ENCODE assay signal across 13 cellular contexts in the genomic region with DNA sequence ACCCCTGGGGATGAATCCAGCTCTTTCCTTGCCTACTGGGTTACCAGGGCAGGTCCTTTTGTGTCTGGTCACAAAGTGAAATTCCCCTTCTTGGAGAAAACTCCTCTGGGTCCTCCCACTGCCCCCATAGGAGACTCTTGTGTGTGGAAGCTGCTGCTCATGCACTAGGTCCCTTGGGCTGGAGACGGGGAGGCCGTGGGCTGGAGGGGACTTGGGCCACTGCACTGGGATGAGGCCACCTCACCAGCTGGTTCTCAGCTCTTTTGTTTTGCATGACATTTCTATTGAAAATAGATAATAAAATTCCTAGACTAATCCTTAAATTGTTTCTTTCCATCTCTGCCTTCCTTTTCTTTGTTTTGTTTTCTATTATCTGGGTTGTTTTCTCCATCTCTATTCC.
A peak's percentile ranks its signal among the peaks of the same experiment; 100 is the strongest.
DNase-seq lines count a peak whose midpoint lies in the region; ATAC-seq and TF ChIP-seq lines count a peak whose summit lies in the region.
"Had no signal": no experiment of that assay in that cellular context is flagged by ENCODE, and none has a peak within 500 bp of the region (broad histone marks: within the 10 kb centered on the region; RNA-seq: fewer than 3 reads in every experiment).

No MANE protein-coding gene starts in this region.

- no peaks in the 10 kb centered on the region for H3K79me2 ChIP-seq in GM23338 (replicated peaks; ENCODE audit: insufficient read depth)

- POLR2A ChIA-PET in CD4-positive, alpha-beta T cell (lab: Charles Lee): no interaction called here

- H3K9me3 ChIP-seq in CD4-positive, alpha-beta T cell (ENCODE audit: control insufficient read depth, low read length): no peaks in the 10 kb centered on the region

- H3K9me2 ChIP-seq in GM23338 (ENCODE audit: insufficient read depth): no peaks in the 10 kb centered on the region

- H3K4me3 Mint-ChIP-seq in activated CD8-positive, alpha-beta memory T cell treated with anti-CD3 and anti-CD28 coated beads, Interleukin-2, amount 10 ng/mL, durations not matched to agents 7 days and 5 days: no peak overlapping the region
- no peak overlapping the region for H3K4me3 Mint-ChIP-seq in CD4-positive, alpha-beta T cell
- H3K4me3 Mint-ChIP-seq in glutamatergic neuron (ENCODE audit: unreplicated experiment) (no peak overlapping the region), osteocyte (ENCODE audit: unreplicated experiment) (no peak overlapping the region), GM23338 (no peak overlapping the region)
- H3K4me3 Mint-ChIP-seq: CD14-positive monocyte, IgD-negative memory B cell had no signal

- H3K36me3 Mint-ChIP-seq in activated CD8-positive, alpha-beta memory T cell treated with anti-CD3 and anti-CD28 coated beads, Interleukin-2, amount 10 ng/mL, durations not matched to agents 7 days and 5 days: no peaks in the 10 kb centered on the region
- H3K36me3 Mint-ChIP-seq in CD4-positive, alpha-beta T cell (ENCODE audit: low read depth): no peaks in the 10 kb centered on the region
- no peaks in the 10 kb centered on the region for H3K36me3 Mint-ChIP-seq in glutamatergic neuron (ENCODE audit: unreplicated experiment)
- H3K36me3 Mint-ChIP-seq in osteocyte (ENCODE audit: unreplicated experiment): no peaks in the 10 kb centered on the region
- H3K36me3 Mint-ChIP-seq in GM23338 (ENCODE audit: low read depth): no peaks in the 10 kb centered on the region; the same call in 2 of the 3 replicates
- H3K36me3 Mint-ChIP-seq: CD14-positive monocyte had no signal

- H3K27me3 Mint-ChIP-seq in activated CD8-positive, alpha-beta memory T cell treated with anti-CD3 and anti-CD28 coated beads, Interleukin-2, amount 10 ng/mL, durations not matched to agents 7 days and 5 days: peaks cover 13% of the 10 kb centered on the region
- no peaks in the 10 kb centered on the region for H3K27me3 Mint-ChIP-seq in CD4-positive, alpha-beta T cell
- H3K27me3 Mint-ChIP-seq in glutamatergic neuron (ENCODE audit: unreplicated experiment) (no peaks in the 10 kb centered on the region), osteocyte (ENCODE audit: unreplicated experiment) (peaks cover 31% of the 10 kb centered on the region), GM23338 (ENCODE audit: insufficient read depth, low read depth, poor library complexity) (no peaks in the 10 kb centered on the region)

- H3K27me3 ChIP-seq in CD4-positive, alpha-beta T cell (ENCODE audit: control insufficient read depth, insufficient read depth, low read length): no peaks in the 10 kb centered on the region
- H3K27me3 ChIP-seq in GM23338 (ENCODE audit: insufficient read depth): no peaks in the 10 kb centered on the region

- H3K4me2 ChIP-seq in GM23338: no peak overlapping the region

- peak; percentile 32 for DNase-seq in activated CD8-positive, alpha-beta memory T cell treated with anti-CD3 and anti-CD28 coated beads, Interleukin-2, amount 10 ng/mL, durations not matched to agents 7 days and 5 days
- DNase-seq in activated CD8-positive, alpha-beta memory T cell treated with anti-CD3 and anti-CD28 coated beads, Interleukin-2, amount 50 U/mL, for 48 hours: no peak
- DNase-seq in CD4-positive, alpha-beta T cell: no peak
- peak; percentile 5 for DNase-seq in glutamatergic neuron
- DNase-seq in osteocyte (ENCODE audit: extremely low spot score, unreplicated experiment): peak; percentile 59
- DNase-seq in COLO829 (ENCODE audit: low spot score): no peak
- DNase-seq in GM23338 (ENCODE audit: low spot score): no peak
- no peak for DNase-seq in GM13977 (ENCODE audit: low spot score)
- DNase-seq: Calu3, DMS 273 treated with DMSO at 0.1 percent for 48 hours had no signal

- no peak for TF ChIP-seq CTCF in CD4-positive, alpha-beta T cell (IDR thresholded peaks at IDR 0.05)
- TF ChIP-seq CTCF in glutamatergic neuron (IDR thresholded peaks at IDR 0.05; ENCODE audit: partially characterized antibody, unreplicated experiment) (no peak), osteocyte (IDR thresholded peaks at IDR 0.05) (no peak), GM23338 (conservative IDR thresholded peaks at IDR 0.05; ENCODE audit: low read depth in 2 of 2) (no peak), GM13977 (IDR thresholded peaks at IDR 0.05; ENCODE audit: extremely low read depth, insufficient read depth, missing control alignments) (no peak)

- no peaks in the 10 kb centered on the region for H3K4me1 ChIP-seq in GM23338 (ENCODE audit: insufficient read depth)

- H4K20me1 ChIP-seq in GM23338 (replicated peaks; ENCODE audit: insufficient read depth): no peaks in the 10 kb centered on the region

- H3K36me3 ChIP-seq in GM23338 (ENCODE audit: insufficient read depth): no peaks in the 10 kb centered on the region

- H3K4me3 ChIP-seq in GM23338: no peak overlapping the region

- no peak for ATAC-seq in activated CD8-positive, alpha-beta memory T cell treated with anti-CD3 and anti-CD28 coated beads, Interleukin-2, amount 10 ng/mL, durations not matched to agents 7 days and 5 days
- no peak for ATAC-seq in CD4-positive, alpha-beta T cell (ENCODE audit: poor library complexity)
- ATAC-seq in GM23338: no peak

- CTCF ChIA-PET in activated CD8-positive, alpha-beta memory T cell treated with anti-CD3 and anti-CD28 coated beads, Interleukin-2, amount 10 ng/mL, durations not matched to agents 7 days and 5 days (lab: Charles Lee): no interaction called here
- CTCF ChIA-PET in CD4-positive, alpha-beta T cell (lab: Charles Lee): no interaction called here

- H3K27ac Mint-ChIP-seq in activated CD8-positive, alpha-beta memory T cell treated with anti-CD3 and anti-CD28 coated beads, Interleukin-2, amount 10 ng/mL, durations not matched to agents 7 days and 5 days: no peak overlapping the region
- H3K27ac Mint-ChIP-seq in CD4-positive, alpha-beta T cell: peak overlapping the region; percentile 72
- H3K27ac Mint-ChIP-seq in glutamatergic neuron (ENCODE audit: unreplicated experiment) (no peak overlapping the region), osteocyte (ENCODE audit: unreplicated experiment) (no peak overlapping the region), GM23338 (no peak overlapping the region)
- H3K27ac Mint-ChIP-seq: CD14-positive monocyte, IgD-negative memory B cell had no signal

- no peaks in the 10 kb centered on the region for H3F3A ChIP-seq in GM23338 (replicated peaks; ENCODE audit: low read depth)

- in situ Hi-C loops in GM13977 (cut with MboI; ENCODE audit: low pct_unique_long_range_greater_than_20kb, low sequenced_read_pairs, unreplicated experiment): no loop called here

- no peak overlapping the region for H3K27ac ChIP-seq in CD4-positive, alpha-beta T cell (ENCODE audit: low read depth, low read length)
- H3K27ac ChIP-seq in GM23338 (ENCODE audit: low read depth): no peak overlapping the region
- H3K27ac ChIP-seq: 22Rv1 had no signal

- no peak overlapping the region for H2AFZ ChIP-seq in GM23338

- H3K9me3 Mint-ChIP-seq in activated CD8-positive, alpha-beta memory T cell treated with anti-CD3 and anti-CD28 coated beads, Interleukin-2, amount 10 ng/mL, durations not matched to agents 7 days and 5 days (ENCODE audit: low read depth): no peaks in the 10 kb centered on the region
- H3K9me3 Mint-ChIP-seq in CD4-positive, alpha-beta T cell: no peaks in the 10 kb centered on the region
- H3K9me3 Mint-ChIP-seq in glutamatergic neuron (ENCODE audit: unreplicated experiment): peaks cover 3% of the 10 kb centered on the region
- peaks cover 3% of the 10 kb centered on the region for H3K9me3 Mint-ChIP-seq in osteocyte (ENCODE audit: unreplicated experiment)
- peaks cover 8% of the 10 kb centered on the region; the same call in 2 of the 3 replicates for H3K9me3 Mint-ChIP-seq in GM23338
- H3K9me3 Mint-ChIP-seq: IgD-negative memory B cell had no signal

- intact Hi-C loops in CD4-positive, alpha-beta T cell (cut with DNase I, micrococcal nuclease): no loop called here

- peaks cover 10% of the 10 kb centered on the region for H3K4me1 Mint-ChIP-seq in activated CD8-positive, alpha-beta memory T cell treated with anti-CD3 and anti-CD28 coated beads, Interleukin-2, amount 10 ng/mL, durations not matched to agents 7 days and 5 days
- H3K4me1 Mint-ChIP-seq in CD4-positive, alpha-beta T cell (ENCODE audit: low read depth): peaks cover 33% of the 10 kb centered on the region
- no peaks in the 10 kb centered on the region for H3K4me1 Mint-ChIP-seq in glutamatergic neuron (ENCODE audit: low read depth, unreplicated experiment)
- no peaks in the 10 kb centered on the region for H3K4me1 Mint-ChIP-seq in osteocyte (ENCODE audit: unreplicated experiment)
- H3K4me1 Mint-ChIP-seq in GM23338: peaks cover 4% of the 10 kb centered on the region; the same call in 2 of the 3 replicates
- H3K4me1 Mint-ChIP-seq: CD14-positive monocyte had no signal

TF ChIP-seq in GM23338, 12 proteins besides CTCF, POLR2A, EP300 and RAD21 (continues in another document):
- TF ChIP-seq, protein P1, sequence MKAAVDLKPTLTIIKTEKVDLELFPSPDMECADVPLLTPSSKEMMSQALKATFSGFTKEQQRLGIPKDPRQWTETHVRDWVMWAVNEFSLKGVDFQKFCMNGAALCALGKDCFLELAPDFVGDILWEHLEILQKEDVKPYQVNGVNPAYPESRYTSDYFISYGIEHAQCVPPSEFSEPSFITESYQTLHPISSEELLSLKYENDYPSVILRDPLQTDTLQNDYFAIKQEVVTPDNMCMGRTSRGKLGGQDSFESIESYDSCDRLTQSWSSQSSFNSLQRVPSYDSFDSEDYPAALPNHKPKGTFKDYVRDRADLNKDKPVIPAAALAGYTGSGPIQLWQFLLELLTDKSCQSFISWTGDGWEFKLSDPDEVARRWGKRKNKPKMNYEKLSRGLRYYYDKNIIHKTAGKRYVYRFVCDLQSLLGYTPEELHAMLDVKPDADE (IDR thresholded peaks at IDR 0.05): no peak
- TF ChIP-seq ZNF114 (CRISPR knock-in tag; IDR thresholded peaks at IDR 0.05) (no peak), POLR2AphosphoS5 (IDR thresholded peaks at IDR 0.05; ENCODE audit: low read depth) (no peak), STAT1 (IDR thresholded peaks at IDR 0.05; ENCODE audit: unreplicated experiment) (no peak), JUNB (IDR thresholded peaks at IDR 0.05; ENCODE audit: unreplicated experiment) (no peak), ZNF331 (CRISPR knock-in tag; IDR thresholded peaks at IDR 0.05; ENCODE audit: low read depth) (no peak), EZH2phosphoT487 (IDR thresholded peaks at IDR 0.05; ENCODE audit: unreplicated experiment) (no peak)

Comparison
In these comparisons a context has a peak if more than half of its experiments do, and no peak if none do; other contexts are left out.
1. DNase-seq: peak in activated CD8-positive, alpha-beta memory T cell treated with anti-CD3 and anti-CD28 coated beads, Interleukin-2, amount 10 ng/mL, durations not matched to agents 7 days and 5 days (single experiment), glutamatergic neuron (single experiment) and osteocyte (single experiment); none in activated CD8-positive, alpha-beta memory T cell treated with anti-CD3 and anti-CD28 coated beads, Interleukin-2, amount 50 U/mL, for 48 hours (single experiment), CD4-positive, alpha-beta T cell (0 of 10), COLO829 (single experiment), GM23338 (single experiment) and GM13977 (single experiment).